Comparison of ENCODE assay signal across 30 cellular contexts in the genomic region with DNA sequence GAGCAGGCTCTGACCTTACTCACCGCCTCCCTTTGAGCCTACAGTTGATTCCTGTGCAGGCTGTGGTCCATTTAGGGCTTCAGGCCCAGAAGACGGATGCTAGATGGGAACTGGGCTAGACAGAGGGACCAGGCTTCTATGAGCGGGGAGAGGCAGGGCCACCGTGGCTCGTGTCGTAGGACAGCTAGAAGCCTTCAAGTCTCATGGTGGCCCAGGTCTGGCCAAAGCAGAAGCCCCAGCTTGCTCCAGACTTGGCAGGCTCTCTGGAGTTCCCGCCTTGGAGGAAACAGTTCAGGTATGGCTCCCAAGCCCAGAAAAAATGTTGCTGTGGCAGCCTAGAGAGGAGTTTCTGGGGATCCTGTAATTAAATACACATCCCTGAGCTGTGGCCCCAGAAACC. TPM values are rescaled to one million over a fixed set of nuclear protein-coding genes. Genes with fewer than 3 reads are reported as not detected.
"Had no signal": no experiment of that assay in that cellular context is flagged by ENCODE, and none has a peak within 500 bp of the region (broad histone marks: within the 10 kb centered on the region; RNA-seq: fewer than 3 reads in every experiment).

No MANE protein-coding gene starts in this region.

- H3K9me3 ChIP-seq: colonic mucosa, esophagus squamous epithelium, gastrocnemius medialis, heart right ventricle, left lung, lower lobe of right lung had no signal

- H3K4me3 ChIP-seq: colonic mucosa, esophagus squamous epithelium, gastrocnemius medialis, heart right ventricle, left lung, lower lobe of right lung had no signal

- H3K27ac ChIP-seq: colonic mucosa, epithelial cell of prostate, esophagus squamous epithelium, gastrocnemius medialis, heart right ventricle, left lung, lower lobe of right lung had no signal

- DNase-seq: cerebellar nuclear complex; colonic mucosa; cortex of kidney; effector CD8-positive, alpha-beta T cell; effector memory CD8-positive, alpha-beta T cell; endodermal cell; erythroblast; esophagus squamous epithelium; foreskin fibroblast; foreskin melanocyte; gastrocnemius medialis; glutamatergic neuron; head of caudate nucleus; heart right ventricle; hippocampal formation; left cardiac atrium; left lung; left ventricle myocardium superior; lower lobe of right lung; mesenchymal stem cell; midbrain had no signal

- H3K36me3 ChIP-seq: colonic mucosa, gastrocnemius medialis, heart right ventricle, left lung, lower lobe of right lung had no signal

- H3K27me3 ChIP-seq: colonic mucosa, esophagus squamous epithelium, gastrocnemius medialis, left lung had no signal

- H3K4me1 ChIP-seq: colonic mucosa, esophagus squamous epithelium, gastrocnemius medialis, left lung had no signal

RNA-seq across cellular contexts. Expression of gene NR5A1, which starts 10.9 kb away (rescaled TPM):
- total RNA-seq: chondrocyte, dermis microvascular lymphatic vessel endothelial cell, esophagus mucosa, esophagus squamous epithelium, gastrocnemius medialis, glomerular endothelial cell, heart right ventricle, kidney epithelial cell, left cardiac atrium, left ventricle myocardium superior, lower lobe of right lung, lung microvascular endothelial cell, mononuclear cell had no signal
- polyA plus RNA-seq: keratinocyte had no signal
